8 cellular contexts compared by ENCODE assay signal in the genomic region with DNA sequence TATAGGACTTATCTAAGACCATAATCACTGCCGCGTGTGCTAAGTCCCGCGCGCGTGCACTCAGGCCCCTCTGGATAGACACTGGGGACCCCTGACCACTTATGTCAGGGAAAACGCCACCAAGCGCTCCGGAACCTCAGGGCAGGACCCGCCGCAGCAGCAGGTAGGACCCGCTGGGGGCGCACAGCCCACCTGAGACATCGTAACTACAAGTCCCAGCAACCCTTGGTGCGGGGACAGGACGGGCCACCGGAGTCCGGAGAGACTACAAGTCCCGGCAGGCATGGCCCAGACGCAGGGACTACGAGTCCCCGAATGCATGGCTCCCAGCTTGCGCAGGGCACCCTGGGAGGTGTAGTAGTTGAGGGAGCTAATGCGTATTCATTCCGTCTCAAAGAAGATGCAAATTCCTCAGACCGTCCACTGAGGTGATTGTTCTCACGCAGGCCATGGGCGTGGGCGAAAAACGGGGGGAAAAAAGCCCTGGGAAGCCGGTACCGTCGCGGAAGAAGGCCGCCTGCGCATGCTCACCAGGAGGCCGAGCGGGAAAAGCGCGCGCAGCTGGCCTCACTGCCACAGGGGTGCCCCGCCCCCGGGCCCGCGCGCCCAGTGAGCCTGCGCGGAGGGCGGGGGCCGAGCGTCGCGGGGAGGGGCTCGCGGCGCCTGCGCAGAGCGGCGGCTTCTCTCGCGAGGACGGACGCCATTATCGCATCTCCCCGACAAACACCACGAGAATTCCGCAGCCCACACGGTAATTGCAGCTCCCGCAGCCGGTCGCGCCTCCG. TPM values are rescaled to one million over a fixed set of nuclear protein-coding genes. Genes with fewer than 3 reads are reported as not detected.
DNase-seq lines count a peak whose midpoint lies in the region; ATAC-seq, FAIRE-seq and TF ChIP-seq lines count a peak whose summit lies in the region.

A gene with protein sequence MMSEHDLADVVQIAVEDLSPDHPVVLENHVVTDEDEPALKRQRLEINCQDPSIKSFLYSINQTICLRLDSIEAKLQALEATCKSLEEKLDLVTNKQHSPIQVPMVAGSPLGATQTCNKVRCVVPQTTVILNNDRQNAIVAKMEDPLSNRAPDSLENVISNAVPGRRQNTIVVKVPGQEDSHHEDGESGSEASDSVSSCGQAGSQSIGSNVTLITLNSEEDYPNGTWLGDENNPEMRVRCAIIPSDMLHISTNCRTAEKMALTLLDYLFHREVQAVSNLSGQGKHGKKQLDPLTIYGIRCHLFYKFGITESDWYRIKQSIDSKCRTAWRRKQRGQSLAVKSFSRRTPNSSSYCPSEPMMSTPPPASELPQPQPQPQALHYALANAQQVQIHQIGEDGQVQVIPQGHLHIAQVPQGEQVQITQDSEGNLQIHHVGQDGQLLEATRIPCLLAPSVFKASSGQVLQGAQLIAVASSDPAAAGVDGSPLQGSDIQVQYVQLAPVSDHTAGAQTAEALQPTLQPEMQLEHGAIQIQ (plus strand): TSS at position 670 of the 785 bp plus-strand sequence. CDS start 23,682 bp downstream, outside the sequence.

- FAIRE-seq in RCC 7860 (lab: Jason Lieb, UNC), result peak; percentile 5

- H3K4me2 ChIP-seq in Karpas-422 (ENCODE audit: low read depth, low read length, poor library complexity, severe bottlenecking), result peak within 1 kb of the TSS; percentile 82

- peaks cover 44% of the 10 kb centered on the region for H3K79me2 ChIP-seq in Karpas-422 (ENCODE audit: low read length)

- peaks cover 10% of the 10 kb centered on the region for H3K27me3 Mint-ChIP-seq in activated T-cell treated with anti-CD3 and anti-CD28 coated beads, Interleukin-2, amount 50 U/mL, for 72 hours (ENCODE audit: low read depth)

- H3K36me3 Mint-ChIP-seq in activated T-cell treated with anti-CD3 and anti-CD28 coated beads, Interleukin-2, amount 50 U/mL, for 72 hours (ENCODE audit: insufficient read depth in 2 of 2), result peaks cover 7 to 9% of the 10 kb centered on the region in 2 donors

- TF ChIP-seq POLR2A in esophagus muscularis mucosa (IDR thresholded peaks at IDR 0.05; ENCODE audit: low read depth), result no peak

- H3K27ac ChIP-seq in Karpas-422 (ENCODE audit: low read length) (peak within 1 kb of the TSS; percentile 79), esophagus muscularis mucosa (replicated peaks in 1 of 4) (peak within 1 kb of the TSS; percentile 95 to 99 (median 98)), muscle layer of duodenum (ENCODE audit: low read length) (peak within 1 kb of the TSS; percentile 93)

- H3K4me3 ChIP-seq in Karpas-422 (ENCODE audit: low read length), result peak within 1 kb of the TSS; percentile 82
- H3K4me3 ChIP-seq in esophagus muscularis mucosa, result peak within 1 kb of the TSS; percentile 92 to 98 (median 94)
- H3K4me3 ChIP-seq in muscle layer of duodenum (ENCODE audit: low read depth in 1 of 2, low read length in 2 of 2), result peak within 1 kb of the TSS; percentile 78 to 82

- peaks cover 48% of the 10 kb centered on the region for H3K4me1 Mint-ChIP-seq in activated T-cell treated with anti-CD3 and anti-CD28 coated beads, Interleukin-2, amount 50 U/mL, for 72 hours (ENCODE audit: low read depth)

- peak; percentile 85 for ATAC-seq in GM21825 (IDR thresholded peaks at IDR 0.05; ENCODE audit: unreplicated experiment)
- ATAC-seq in activated T-cell treated with anti-CD3 and anti-CD28 coated beads, Interleukin-2, amount 50 U/mL, for 72 hours (replicated peaks in 1 of 2), result peak; percentile 95 to 96

- TF ChIP-seq EP300 in esophagus muscularis mucosa (IDR thresholded peaks at IDR 0.05), result no peak

- no peaks in the 10 kb centered on the region for H3K9me3 Mint-ChIP-seq in activated T-cell treated with anti-CD3 and anti-CD28 coated beads, Interleukin-2, amount 50 U/mL, for 72 hours

- H3K36me3 ChIP-seq in Karpas-422 (ENCODE audit: insufficient read depth, low read length) (peaks cover 6% of the 10 kb centered on the region; the same call in 1 of the 2 replicates), esophagus muscularis mucosa (peaks cover 0 to 17% (median 7%) of the 10 kb centered on the region in 4 donors), muscle layer of duodenum (ENCODE audit: control insufficient read depth in 1 of 2, insufficient read depth in 2 of 2, low read length in 2 of 2) (peaks cover 3 to 4% of the 10 kb centered on the region in 2 donors)

- peaks cover 22% of the 10 kb centered on the region for H3K4me1 ChIP-seq in Karpas-422 (ENCODE audit: low read length)
- peaks cover 42 to 49% (median 45%) of the 10 kb centered on the region in 4 donors for H3K4me1 ChIP-seq in esophagus muscularis mucosa
- peaks cover 27 to 33% of the 10 kb centered on the region in 2 donors for H3K4me1 ChIP-seq in muscle layer of duodenum (ENCODE audit: control insufficient read depth in 1 of 2, insufficient read depth in 2 of 2, low read length in 2 of 2)

- peak within 1 kb of the TSS; percentile 92 to 97 for H3K4me3 Mint-ChIP-seq in activated T-cell treated with anti-CD3 and anti-CD28 coated beads, Interleukin-2, amount 50 U/mL, for 72 hours

- DNase-seq in Daoy (ENCODE audit: low read depth), result peak; percentile 98
- DNase-seq in Karpas-422, result peak; percentile 99
- peak; percentile 93 for DNase-seq in RCC 7860 (ENCODE audit: low spot score)
- peak; percentile 96 to 99 for DNase-seq in activated T-cell treated with anti-CD3 and anti-CD28 coated beads, Interleukin-2, amount 50 U/mL, for 72 hours
- peak; percentile 98 for DNase-seq in esophagus muscularis mucosa (ENCODE audit: extremely low spot score)
- DNase-seq in stimulated activated CD8-positive, alpha-beta memory T cell treated with anti-CD3 and anti-CD28 coated beads, Interleukin-7, amount 100 ng/mL, for 4 hours (ENCODE audit: low read depth in 2 of 2), result peak; percentile 97

- H3K27ac Mint-ChIP-seq in activated T-cell treated with anti-CD3 and anti-CD28 coated beads, Interleukin-2, amount 50 U/mL, for 72 hours, result peak within 1 kb of the TSS; percentile 94

- H3K9ac ChIP-seq in Karpas-422 (ENCODE audit: low read length), result peak within 1 kb of the TSS; percentile 95

- H3K27me3 ChIP-seq in Karpas-422 (ENCODE audit: low read length), result no peaks in the 10 kb centered on the region
- H3K27me3 ChIP-seq in esophagus muscularis mucosa, result no peaks in the 10 kb centered on the region
- H3K27me3 ChIP-seq in muscle layer of duodenum (ENCODE audit: low read depth, low read length), result no peaks in the 10 kb centered on the region

- TF ChIP-seq CTCF in esophagus muscularis mucosa (IDR thresholded peaks at IDR 0.05), result peak in 2 of 3 experiments; percentile 36 to 51

- no peaks in the 10 kb centered on the region for H3K9me2 ChIP-seq in Karpas-422 (replicated peaks; ENCODE audit: insufficient read depth, low read length)

- H3K9me3 ChIP-seq in Karpas-422 (ENCODE audit: low read length) (no peaks in the 10 kb centered on the region), esophagus muscularis mucosa (no peaks in the 10 kb centered on the region), muscle layer of duodenum (ENCODE audit: control insufficient read depth in 1 of 2, low read length in 2 of 2) (no peaks in the 10 kb centered on the region)

- H4K20me1 ChIP-seq in Karpas-422 (ENCODE audit: insufficient read depth, low read depth, low read length), result no peaks in the 10 kb centered on the region; the same call in 1 of the 2 replicates

- H2AFZ ChIP-seq in Karpas-422 (ENCODE audit: low read length), result peak within 1 kb of the TSS; percentile 57; the same call in 1 of the 2 replicates

- WGBS in esophagus muscularis mucosa, result under 1% methylated on average over 24 of the region's 73 CpGs

- intact Hi-C loops in esophagus muscularis mucosa (cut with DNase I), result no loop called here

RNA-seq across cellular contexts. Expression of the gene that starts here (rescaled TPM):
- 16.1 and 16.7 TPM in 2 replicates for total RNA-seq in Daoy (2014; rRNA removed; shearing (Covaris generic))
- total RNA-seq in Karpas-422 (2014; rRNA removed; shearing (Covaris generic); ENCODE audit: low replicate concordance), result 30.1 and 36.5 TPM in 2 replicates
- total RNA-seq in activated T-cell treated with anti-CD3 and anti-CD28 coated beads, Interleukin-2, amount 50 U/mL, for 72 hours, result 10 to 100 TPM; 35.8 to 39.8 TPM
- total RNA-seq in esophagus muscularis mucosa, result 10 to 100 TPM; 18.9 to 33.6 (median 28.2) TPM

Comparison
In these comparisons a context has a peak if more than half of its experiments do, and no peak if none do; other contexts are left out.
1. Peak in every context shown above with its lines: DNase-seq, ATAC-seq, H3K4me3 ChIP-seq and H3K27ac ChIP-seq.